In the genomic region with DNA sequence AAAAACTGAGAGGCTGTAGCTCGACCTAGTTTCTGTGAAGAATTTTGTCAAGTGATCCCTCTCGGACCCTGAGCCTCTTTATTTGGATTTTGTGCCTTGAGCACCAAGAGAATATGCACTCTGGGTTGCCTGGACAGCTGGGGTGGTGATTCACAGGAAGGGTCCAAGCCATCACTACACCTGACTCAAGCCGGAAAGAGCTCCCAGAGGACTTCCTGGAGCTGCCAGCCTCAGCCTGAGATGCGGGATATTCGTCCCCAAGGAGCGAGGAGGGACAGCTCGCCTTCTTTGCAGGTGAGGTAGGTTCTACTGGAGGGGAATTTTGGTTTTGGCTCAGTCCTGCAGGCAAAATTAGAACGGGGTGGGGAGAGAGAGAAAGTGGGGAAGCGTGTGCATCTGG, we compare ENCODE assay signal across 14 cellular contexts.
DNase-seq lines count a peak whose midpoint lies in the region; ATAC-seq and TF ChIP-seq lines count a peak whose summit lies in the region.
"Had no signal": no experiment of that assay in that cellular context is flagged by ENCODE, and none has a peak within 500 bp of the region (broad histone marks: within the 10 kb centered on the region; RNA-seq: fewer than 3 reads in every experiment).

No MANE protein-coding gene starts in this region.

- no peak for DNase-seq in T-helper 2 cell treated with Interferon-gamma antibody and Interleukin-4, amounts not matched to agents 5 μg/mL and 100 μg/mL, for 36 hours (ENCODE audit: low spot score)
- no peak for DNase-seq in T-helper 2 cell
- DNase-seq in neural progenitor cell (ENCODE audit: low spot score), result no peak
- DNase-seq in ecto neural progenitor cell (ENCODE audit: low spot score), result no peak
- DNase-seq in HUDEP-2 (lab: John Stamatoyannopoulos, UW; ENCODE audit: unreplicated experiment in 76 of 76), result no peak
- no peak for DNase-seq in MG63
- DNase-seq: Calu3; CD4-positive, alpha-beta T cell; DMS79; EL had no signal

- no peaks in the 10 kb centered on the region for H3K9me3 Mint-ChIP-seq in T-helper 2 cell treated with Interferon-gamma antibody and Interleukin-4, amounts not matched to agents 5 μg/mL and 100 μg/mL, for 36 hours
- no peaks in the 10 kb centered on the region for H3K9me3 Mint-ChIP-seq in activated T-helper 17 cell treated with anti-CD3 and anti-CD28 coated beads, Interleukin-2, amount 50 U/mL, for 72 hours
- H3K9me3 Mint-ChIP-seq in neural progenitor cell, result no peaks in the 10 kb centered on the region
- H3K9me3 Mint-ChIP-seq: CD4-positive, alpha-beta T cell had no signal

- TF ChIP-seq CTCF in neural progenitor cell (IDR thresholded peaks at IDR 0.05), result no peak

- H3K4me1 Mint-ChIP-seq in T-helper 2 cell treated with Interferon-gamma antibody and Interleukin-4, amounts not matched to agents 5 μg/mL and 100 μg/mL, for 36 hours (ENCODE audit: low read depth), result peaks cover 46% of the 10 kb centered on the region
- H3K4me1 Mint-ChIP-seq in activated T-helper 17 cell treated with anti-CD3 and anti-CD28 coated beads, Interleukin-2, amount 50 U/mL, for 72 hours, result peaks cover 11% of the 10 kb centered on the region
- peaks cover 30% of the 10 kb centered on the region for H3K4me1 Mint-ChIP-seq in neural progenitor cell

- peaks cover 25% of the 10 kb centered on the region for H3K4me1 ChIP-seq in endocrine pancreas (ENCODE audit: control insufficient read depth, insufficient read depth, low read length)
- peaks cover 15% of the 10 kb centered on the region for H3K4me1 ChIP-seq in neural progenitor cell
- H3K4me1 ChIP-seq: HAP-1 had no signal

- H3K27ac ChIP-seq in neural progenitor cell, result no peak overlapping the region
- H3K27ac ChIP-seq: 22Rv1 had no signal

- no peak overlapping the region for H3K27ac Mint-ChIP-seq in T-helper 2 cell treated with Interferon-gamma antibody and Interleukin-4, amounts not matched to agents 5 μg/mL and 100 μg/mL, for 36 hours
- H3K27ac Mint-ChIP-seq in activated T-helper 17 cell treated with anti-CD3 and anti-CD28 coated beads, Interleukin-2, amount 50 U/mL, for 72 hours, result peak overlapping the region; percentile 24
- peak overlapping the region; percentile 19 for H3K27ac Mint-ChIP-seq in neural progenitor cell
- H3K27ac Mint-ChIP-seq: CD4-positive, alpha-beta T cell had no signal

- H3K4me2 ChIP-seq in neural progenitor cell, result no peak overlapping the region

- no peak for ATAC-seq in activated T-helper 17 cell treated with anti-CD3 and anti-CD28 coated beads, Interleukin-2, amount 50 U/mL, for 72 hours (replicated peaks)

- no peaks in the 10 kb centered on the region for H3K36me3 ChIP-seq in endocrine pancreas (ENCODE audit: control insufficient read depth, insufficient read depth, low read length)
- no peaks in the 10 kb centered on the region for H3K36me3 ChIP-seq in neural progenitor cell
- no peaks in the 10 kb centered on the region for H3K36me3 ChIP-seq in MG63
- H3K36me3 ChIP-seq: HAP-1 had no signal

- peak overlapping the region; percentile 6 for H3K4me3 Mint-ChIP-seq in T-helper 2 cell treated with Interferon-gamma antibody and Interleukin-4, amounts not matched to agents 5 μg/mL and 100 μg/mL, for 36 hours
- H3K4me3 Mint-ChIP-seq in activated T-helper 17 cell treated with anti-CD3 and anti-CD28 coated beads, Interleukin-2, amount 50 U/mL, for 72 hours, result no peak overlapping the region
- no peak overlapping the region for H3K4me3 Mint-ChIP-seq in neural progenitor cell
- H3K4me3 Mint-ChIP-seq: CD4-positive, alpha-beta T cell had no signal

- H3K9ac ChIP-seq in endocrine pancreas (ENCODE audit: control insufficient read depth, insufficient read depth, low read length) (peak overlapping the region; percentile 25), neural progenitor cell (no peak overlapping the region)

- no peaks in the 10 kb centered on the region for H3K79me2 ChIP-seq in neural progenitor cell (ENCODE audit: low read depth)

- H3K27me3 ChIP-seq in endocrine pancreas (ENCODE audit: control insufficient read depth, insufficient read depth, low read length), result no peaks in the 10 kb centered on the region
- H3K27me3 ChIP-seq in neural progenitor cell, result peaks cover 32% of the 10 kb centered on the region
- peaks cover 20% of the 10 kb centered on the region for H3K27me3 ChIP-seq in MG63

- no peaks in the 10 kb centered on the region for H3K27me3 Mint-ChIP-seq in T-helper 2 cell treated with Interferon-gamma antibody and Interleukin-4, amounts not matched to agents 5 μg/mL and 100 μg/mL, for 36 hours (ENCODE audit: low read depth)
- H3K27me3 Mint-ChIP-seq in activated T-helper 17 cell treated with anti-CD3 and anti-CD28 coated beads, Interleukin-2, amount 50 U/mL, for 72 hours, result peaks cover 21% of the 10 kb centered on the region
- peaks cover 20% of the 10 kb centered on the region for H3K27me3 Mint-ChIP-seq in neural progenitor cell (ENCODE audit: insufficient read depth, low read depth)

- H3K36me3 Mint-ChIP-seq in T-helper 2 cell treated with Interferon-gamma antibody and Interleukin-4, amounts not matched to agents 5 μg/mL and 100 μg/mL, for 36 hours (ENCODE audit: low read depth), result peaks cover 62% of the 10 kb centered on the region
- no peaks in the 10 kb centered on the region for H3K36me3 Mint-ChIP-seq in activated T-helper 17 cell treated with anti-CD3 and anti-CD28 coated beads, Interleukin-2, amount 50 U/mL, for 72 hours (ENCODE audit: low read depth)
- peaks cover 8% of the 10 kb centered on the region for H3K36me3 Mint-ChIP-seq in neural progenitor cell

- H3K4me3 ChIP-seq in endocrine pancreas (ENCODE audit: control insufficient read depth, insufficient read depth, low read length), result peak overlapping the region; percentile 69
- H3K4me3 ChIP-seq in neural progenitor cell, result no peak overlapping the region
- H3K4me3 ChIP-seq in MG63, result no peak overlapping the region
- H3K4me3 ChIP-seq: HAP-1 had no signal

- no peak overlapping the region for H2AFZ ChIP-seq in neural progenitor cell (replicated peaks)

- H3K9me3 ChIP-seq in endocrine pancreas (ENCODE audit: control insufficient read depth, low read length), result no peaks in the 10 kb centered on the region
- H3K9me3 ChIP-seq in neural progenitor cell (ENCODE audit: low read depth), result no peaks in the 10 kb centered on the region
- no peaks in the 10 kb centered on the region for H3K9me3 ChIP-seq in MG63
- H3K9me3 ChIP-seq: HAP-1 had no signal

- peaks cover 6% of the 10 kb centered on the region for H4K20me1 ChIP-seq in neural progenitor cell (ENCODE audit: low read depth)

- H3F3A ChIP-seq in neural progenitor cell (ENCODE audit: low read depth), result peaks cover 6% of the 10 kb centered on the region
